Comparison of ENCODE assay signal across 8 cellular contexts in the genomic region with DNA sequence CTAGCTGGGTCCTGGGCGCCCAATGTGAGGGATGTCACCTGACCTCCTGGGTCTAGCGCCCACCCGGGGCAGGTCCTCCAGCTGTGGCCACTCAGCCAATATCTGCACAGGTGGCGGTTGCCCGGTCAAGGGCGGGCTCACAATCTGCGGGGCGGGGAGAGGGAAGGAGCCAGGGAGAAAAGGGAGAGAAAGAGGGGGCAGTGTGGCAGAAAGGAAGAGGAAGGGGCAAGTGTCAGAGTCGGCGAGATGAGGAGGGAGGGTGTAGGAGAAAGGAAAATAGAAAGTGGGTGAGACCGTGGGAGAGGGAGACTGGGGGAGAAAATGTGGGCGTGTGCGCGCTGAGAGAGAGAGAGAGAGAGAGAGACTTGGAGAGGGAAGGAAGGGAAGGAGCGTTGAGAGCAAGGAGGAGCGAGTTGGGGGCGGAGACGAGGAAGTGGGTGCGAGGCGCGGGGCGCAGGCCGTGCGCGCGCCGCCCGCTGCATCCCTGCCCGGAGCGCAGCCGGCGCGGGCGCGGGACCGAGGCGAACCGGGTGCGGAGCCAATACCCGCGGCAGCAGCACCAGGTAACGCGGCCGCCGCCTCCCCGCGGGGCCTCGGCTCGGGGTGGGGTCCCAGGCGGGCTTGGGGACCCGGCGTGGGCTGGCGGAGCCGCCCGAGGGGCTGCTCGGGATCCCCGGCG. TPM values are rescaled to one million over a fixed set of nuclear protein-coding genes. Genes with fewer than 3 reads are reported as not detected.
DNase-seq lines count a peak whose midpoint lies in the region; ATAC-seq lines count a peak whose summit lies in the region.

Gene HRH2 (plus strand): TSS at position 479 of the 679 bp plus-strand sequence. CDS start 25,163 bp downstream, outside the sequence.

- peaks cover 48% of the 10 kb centered on the region for H3K36me3 Mint-ChIP-seq in activated CD8-positive, alpha-beta memory T cell treated with anti-CD3 and anti-CD28 coated beads, Interleukin-2, amount 10 ng/mL, durations not matched to agents 7 days and 5 days

- no CpG with 5 or more reads among the region's 58 CpGs for WGBS in neuronal stem cell (ENCODE audit: extremely low coverage in 2 of 2, insufficient read length in 2 of 2, insufficient replicate concordance in 1 of 2), 2 donors

- H2BK120ac ChIP-seq in neuronal stem cell (ENCODE audit: low read depth, low read length), result no peak within 1 kb of the TSS

- H3K14ac ChIP-seq in neuronal stem cell (ENCODE audit: low read length), result no peak within 1 kb of the TSS

- peak within 1 kb of the TSS; percentile 78 for H3K4me3 Mint-ChIP-seq in activated CD8-positive, alpha-beta memory T cell treated with anti-CD3 and anti-CD28 coated beads, Interleukin-2, amount 10 ng/mL, durations not matched to agents 7 days and 5 days

- peaks cover 63% of the 10 kb centered on the region for H3K4me1 Mint-ChIP-seq in activated CD8-positive, alpha-beta memory T cell treated with anti-CD3 and anti-CD28 coated beads, Interleukin-2, amount 10 ng/mL, durations not matched to agents 7 days and 5 days

- H3K4me1 ChIP-seq in ACC112 (ENCODE audit: control insufficient read depth, insufficient read depth, low read length, unreplicated experiment) (no peaks in the 10 kb centered on the region), neuronal stem cell (ENCODE audit: control insufficient read depth in 2 of 2, insufficient read depth in 1 of 2, low read depth in 1 of 2, low read length in 2 of 2) (peaks cover 4 to 5% of the 10 kb centered on the region in 2 donors)

- H3K79me1 ChIP-seq in neuronal stem cell (ENCODE audit: low read depth, low read length), result no peaks in the 10 kb centered on the region

- H3K4me3 ChIP-seq in ACC112 (ENCODE audit: low read depth, low read length) (peak within 1 kb of the TSS; percentile 55; the same call in 1 of the 2 replicates), MG63 (peak within 1 kb of the TSS; percentile 31), neuronal stem cell (ENCODE audit: low read length in 2 of 2) (peak within 1 kb of the TSS; percentile 41 to 85)

- H3K4me2 ChIP-seq in neuronal stem cell (ENCODE audit: insufficient read depth, low read length, poor library complexity, severe bottlenecking), result peak within 1 kb of the TSS; percentile 90

- peaks cover 31% of the 10 kb centered on the region for H3K27me3 Mint-ChIP-seq in activated CD8-positive, alpha-beta memory T cell treated with anti-CD3 and anti-CD28 coated beads, Interleukin-2, amount 10 ng/mL, durations not matched to agents 7 days and 5 days

- H3K36me3 ChIP-seq in ACC112 (ENCODE audit: insufficient read depth, low read length), result no peaks in the 10 kb centered on the region
- H3K36me3 ChIP-seq in MG63, result no peaks in the 10 kb centered on the region
- no peaks in the 10 kb centered on the region for H3K36me3 ChIP-seq in neuronal stem cell (replicated peaks in 1 of 2; ENCODE audit: control insufficient read depth in 2 of 2, insufficient read depth in 2 of 2, low read length in 2 of 2)

- H3K79me2 ChIP-seq in ACC112 (ENCODE audit: control insufficient read depth, insufficient read depth, low read length, unreplicated experiment), result no peaks in the 10 kb centered on the region

- H3K27ac Mint-ChIP-seq in activated CD8-positive, alpha-beta memory T cell treated with anti-CD3 and anti-CD28 coated beads, Interleukin-2, amount 10 ng/mL, durations not matched to agents 7 days and 5 days, result peak within 1 kb of the TSS; percentile 77

- CTCF ChIA-PET in activated CD8-positive, alpha-beta memory T cell treated with anti-CD3 and anti-CD28 coated beads, Interleukin-2, amount 10 ng/mL, durations not matched to agents 7 days and 5 days (lab: Charles Lee), result interaction anchor here (0.7 to 4.0 kb wide), 3 partner anchors 124 to 560 kb away, joined by 3 to 17 read pairs (median 3); no protein-coding TSS in a partner anchor

- H3K27ac ChIP-seq in ACC112 (ENCODE audit: low read depth, low read length) (no peak within 1 kb of the TSS), neuronal stem cell (replicated peaks; ENCODE audit: low read length) (no peak within 1 kb of the TSS)

- H3K27me3 ChIP-seq in ACC112 (ENCODE audit: insufficient read depth, low read length) (peaks cover 40% of the 10 kb centered on the region), MG63 (peaks cover 5% of the 10 kb centered on the region; the same call in 1 of the 2 replicates), neuronal stem cell (ENCODE audit: control insufficient read depth in 3 of 3, insufficient read depth in 3 of 3, low read depth in 1 of 3, low read length in 3 of 3) (peaks cover 2 to 56% (median 31%) of the 10 kb centered on the region in 3 experiments)

- DNase-seq in MG63 (peak; percentile 52), foreskin melanocyte (peak; percentile 66), neuronal stem cell (ENCODE audit: low spot score) (no peak), NCI-H1048 (lab: John Stamatoyannopoulos, UW) (no peak)
- peak; percentile 65 for DNase-seq in activated CD8-positive, alpha-beta memory T cell treated with anti-CD3 and anti-CD28 coated beads, Interleukin-2, amount 10 ng/mL, durations not matched to agents 7 days and 5 days

- H3K23ac ChIP-seq in neuronal stem cell (ENCODE audit: low read depth, low read length, poor library complexity), result peak within 1 kb of the TSS; percentile 56

- no peak within 1 kb of the TSS for H4K91ac ChIP-seq in neuronal stem cell (ENCODE audit: low read depth, low read length, poor library complexity)

- no peak within 1 kb of the TSS for H2AK5ac ChIP-seq in neuronal stem cell (ENCODE audit: low read depth, low read length)

- H2BK12ac ChIP-seq in neuronal stem cell (ENCODE audit: low read length), result no peak within 1 kb of the TSS

- peak; percentile 46 for ATAC-seq in activated CD8-positive, alpha-beta memory T cell treated with anti-CD3 and anti-CD28 coated beads, Interleukin-2, amount 10 ng/mL, durations not matched to agents 7 days and 5 days
- no peak for ATAC-seq in GM21528 (IDR thresholded peaks at IDR 0.05; ENCODE audit: low FRiP score, unreplicated experiment)
- ATAC-seq in GM21529 (IDR thresholded peaks at IDR 0.05; ENCODE audit: unreplicated experiment), result no peak

- H2AFZ ChIP-seq in ACC112 (ENCODE audit: low read length, unreplicated experiment) (no peak within 1 kb of the TSS), neuronal stem cell (ENCODE audit: low read length) (peak within 1 kb of the TSS; percentile 89)

- H4K8ac ChIP-seq in neuronal stem cell (ENCODE audit: low read depth, low read length), result no peak within 1 kb of the TSS

- H3K9me3 ChIP-seq in MG63 (no peaks in the 10 kb centered on the region), neuronal stem cell (replicated peaks in 1 of 2; ENCODE audit: control insufficient read depth in 2 of 2, insufficient read depth in 1 of 2, low read depth in 1 of 2, low read length in 2 of 2) (no peaks in the 10 kb centered on the region)

- peak within 1 kb of the TSS; percentile 13 for H2BK15ac ChIP-seq in neuronal stem cell (ENCODE audit: low read length)

- H3K9ac ChIP-seq in neuronal stem cell (ENCODE audit: low read depth, low read length, poor library complexity), result peak within 1 kb of the TSS; percentile 88

- peaks cover 8% of the 10 kb centered on the region for H3K9me3 Mint-ChIP-seq in activated CD8-positive, alpha-beta memory T cell treated with anti-CD3 and anti-CD28 coated beads, Interleukin-2, amount 10 ng/mL, durations not matched to agents 7 days and 5 days (ENCODE audit: low read depth)

- no peak within 1 kb of the TSS for H2BK5ac ChIP-seq in neuronal stem cell (ENCODE audit: low read length)

- peak within 1 kb of the TSS; percentile 56 for H3K18ac ChIP-seq in neuronal stem cell (ENCODE audit: low read length)

- H3K4ac ChIP-seq in neuronal stem cell (ENCODE audit: low read length), result no peak within 1 kb of the TSS

RNA-seq across cellular contexts. Expression of gene HRH2, which starts in this region (rescaled TPM):
- not detected in 2 replicates for total RNA-seq in MG63 (2014; rRNA removed; shearing (Covaris generic); ENCODE audit: low replicate concordance)
- 10 to 100 TPM in 1 of 2 experiments, 1 to 10 TPM in 1; 6.8 to 21.4 TPM for total RNA-seq in activated CD8-positive, alpha-beta memory T cell treated with anti-CD3 and anti-CD28 coated beads, Interleukin-2, amount 10 ng/mL, durations not matched to agents 7 days and 5 days
- 0.59 TPM for polyA plus RNA-seq in neuronal stem cell (2013, experiment 1 of 2)
- polyA plus RNA-seq in neuronal stem cell (2013, experiment 2 of 2), result 0.62 TPM

Comparison
In these comparisons a context has a peak if more than half of its experiments do, and no peak if none do; other contexts are left out.
1. Peak in DNase-seq and H3K4me3 ChIP-seq in MG63; RNA of the gene not detected or under 1 TPM.
2. DNase-seq: peak in activated CD8-positive, alpha-beta memory T cell treated with anti-CD3 and anti-CD28 coated beads, Interleukin-2, amount 10 ng/mL, durations not matched to agents 7 days and 5 days (single experiment) and foreskin melanocyte (single experiment); none in neuronal stem cell (single experiment) and NCI-H1048 (single experiment).
3. Peak in every context shown above with its lines, with median percentiles within 50 percentile points of each other: H3K4me3 ChIP-seq.